ENCODE assay signal across 24 cellular contexts in genomic region chr5:93794954-93795353, GRCh38. TPM values are rescaled to one million over a fixed set of nuclear protein-coding genes. Genes with fewer than 3 reads are reported as not detected.
DNase-seq lines count a peak whose midpoint lies in the region; ATAC-seq, FAIRE-seq and TF ChIP-seq lines count a peak whose summit lies in the region.
"Had no signal": no experiment of that assay in that cellular context is flagged by ENCODE, and none has a peak within 500 bp of the region (broad histone marks: within the 10 kb centered on the region; RNA-seq: fewer than 3 reads in every experiment).

No MANE protein-coding gene starts in this region.

- DNase-seq in DMS153 treated with DMSO at 0.1 percent for 48 hours (lab: John Stamatoyannopoulos, UW; ENCODE audit: unreplicated experiment) (peak; percentile 32), GM12891 (ENCODE audit: insufficient read length, low spot score) (no peak), NCI-H82 (lab: John Stamatoyannopoulos, UW) (peak; percentile 67), hepatocyte (ENCODE audit: low spot score) (peak; percentile 12), HuH-7.5 (ENCODE audit: low spot score) (no peak)
- DNase-seq in activated CD4-positive, alpha-beta memory T cell treated with anti-CD3 and anti-CD28 coated beads for 36 hours = no peak
- DNase-seq: activated CD8-positive, alpha-beta T cell treated with anti-CD3 and anti-CD28 coated beads for 36 hours; activated naive CD4-positive, alpha-beta T cell treated with Interleukin-2 at 50 U/mL for 16 hours; activated T-cell treated with anti-CD3 and anti-CD28 coated beads, Interleukin-2, amount 50 U/mL, for 1 hour; effector CD4-positive, alpha-beta T cell; GF-D8; MV-4-11; NCI-H2227 treated with DMSO at 0.1 percent for 48 hours; SIG-M5; spleen; stimulated activated CD4-positive, alpha-beta T cell treated with anti-CD3 and anti-CD28 coated beads, Interleukin-4, amount 100 ng/mL, for 4 hours; T-helper 17 cell; upper lobe of left lung had no signal

- POLR2A ChIA-PET in activated CD4-positive, alpha-beta memory T cell treated with anti-CD3 and anti-CD28 coated beads for 36 hours (lab: Charles Lee) = no interaction called here

- CTCF ChIA-PET in activated CD4-positive, alpha-beta memory T cell treated with anti-CD3 and anti-CD28 coated beads for 36 hours (lab: Charles Lee) = no interaction called here

- no peaks in the 10 kb centered on the region for H3K27me3 Mint-ChIP-seq in activated CD4-positive, alpha-beta memory T cell treated with anti-CD3 and anti-CD28 coated beads for 36 hours
- H3K27me3 Mint-ChIP-seq: activated CD8-positive, alpha-beta T cell treated with anti-CD3 and anti-CD28 coated beads for 36 hours; T-helper 17 cell had no signal

- no peaks in the 10 kb centered on the region for H3K27me3 ChIP-seq in hepatocyte
- H3K27me3 ChIP-seq: spleen, upper lobe of left lung had no signal

- intact Hi-C loops in activated CD4-positive, alpha-beta memory T cell treated with anti-CD3 and anti-CD28 coated beads for 36 hours (cut with micrococcal nuclease) = no loop called here

- no peak for ATAC-seq in HG03378 (IDR thresholded peaks at IDR 0.05; ENCODE audit: unreplicated experiment)
- ATAC-seq: activated CD8-positive, alpha-beta T cell treated with anti-CD3 and anti-CD28 coated beads for 36 hours; GM12878; left lobe of liver; T-helper 17 cell had no signal

- no peak overlapping the region for H2AFZ ChIP-seq in hepatocyte

- FAIRE-seq in GM12891 (lab: Jason Lieb, UNC) = peak; percentile 41
- FAIRE-seq: astrocyte, GM12878 had no signal

- no peak overlapping the region for H3K27ac Mint-ChIP-seq in activated CD4-positive, alpha-beta memory T cell treated with anti-CD3 and anti-CD28 coated beads for 36 hours
- H3K27ac Mint-ChIP-seq: activated CD8-positive, alpha-beta T cell treated with anti-CD3 and anti-CD28 coated beads for 36 hours; T-helper 17 cell had no signal

- no peaks in the 10 kb centered on the region for H3K9me3 ChIP-seq in hepatocyte (ENCODE audit: low read depth)
- H3K9me3 ChIP-seq: Caco-2, HAP-1, spleen, upper lobe of left lung had no signal

- H3K4me1 ChIP-seq in hepatocyte (ENCODE audit: insufficient read depth) = peaks cover 3% of the 10 kb centered on the region
- H3K4me1 ChIP-seq: spleen had no signal

- TF ChIP-seq CTCF in hepatocyte (IDR thresholded peaks at IDR 0.05; ENCODE audit: poor library complexity) = no peak

- H3K4me3 Mint-ChIP-seq in activated CD4-positive, alpha-beta memory T cell treated with anti-CD3 and anti-CD28 coated beads for 36 hours = no peak overlapping the region
- H3K4me3 Mint-ChIP-seq: activated CD8-positive, alpha-beta T cell treated with anti-CD3 and anti-CD28 coated beads for 36 hours; T-helper 17 cell had no signal

- H3K4me2 ChIP-seq in hepatocyte = no peak overlapping the region

- H3K27ac ChIP-seq in hepatocyte = no peak overlapping the region
- H3K27ac ChIP-seq: spleen, upper lobe of left lung had no signal

- H3K9me3 Mint-ChIP-seq in activated CD4-positive, alpha-beta memory T cell treated with anti-CD3 and anti-CD28 coated beads for 36 hours = no peaks in the 10 kb centered on the region
- H3K9me3 Mint-ChIP-seq: activated CD8-positive, alpha-beta T cell treated with anti-CD3 and anti-CD28 coated beads for 36 hours had no signal

- H3K4me1 Mint-ChIP-seq in activated CD4-positive, alpha-beta memory T cell treated with anti-CD3 and anti-CD28 coated beads for 36 hours (ENCODE audit: low read depth) = no peaks in the 10 kb centered on the region

- H4K20me1 ChIP-seq in hepatocyte (ENCODE audit: insufficient read depth, poor library complexity, severe bottlenecking) = no peaks in the 10 kb centered on the region

- no peak overlapping the region for H3K4me3 ChIP-seq in hepatocyte
- H3K4me3 ChIP-seq: GM12878, HAP-1, spleen, upper lobe of left lung had no signal

- H3K36me3 Mint-ChIP-seq in activated CD4-positive, alpha-beta memory T cell treated with anti-CD3 and anti-CD28 coated beads for 36 hours = peaks cover 14% of the 10 kb centered on the region

- WGBS in hepatocyte (ENCODE audit: low lambda C conversion rate, missing lambda C conversion rate) = 90% methylated on average over 5 of the region's 5 CpGs

- H3K9me2 ChIP-seq in hepatocyte (replicated peaks; ENCODE audit: insufficient read depth) = no peaks in the 10 kb centered on the region

- TF ChIP-seq POLR2A in GM12891 (IDR thresholded peaks at IDR 0.05; ENCODE audit: low read depth, low read length) = no peak

- no peaks in the 10 kb centered on the region for H3K36me3 ChIP-seq in hepatocyte (replicated peaks; ENCODE audit: insufficient read depth, low read depth)
- H3K36me3 ChIP-seq: HAP-1 had no signal

- H3K79me2 ChIP-seq in hepatocyte = no peaks in the 10 kb centered on the region

TF ChIP-seq in GM12891, 5 proteins besides CTCF, POLR2A, EP300 and RAD21:
- no peak for TF ChIP-seq TAF1 (IDR thresholded peaks at IDR 0.05; ENCODE audit: low read depth, low read length)
- TF ChIP-seq SPI1 (IDR thresholded peaks at IDR 0.05; ENCODE audit: low read depth, low read length) = no peak
- no peak for TF ChIP-seq POLR2AphosphoS5 (IDR thresholded peaks at IDR 0.05; ENCODE audit: low read depth, low read length)
- TF ChIP-seq PAX5 (IDR thresholded peaks at IDR 0.05; ENCODE audit: insufficient read depth, low read length, severe bottlenecking) = no peak
- no peak for TF ChIP-seq POU2F2 (IDR thresholded peaks at IDR 0.05; ENCODE audit: low read depth, low read length)

RNA-seq across cellular contexts. Expression of gene POU5F2, which starts 53.6 kb away (rescaled TPM):
- 0.04 TPM for polyA plus RNA-seq in GM12891 (2012; ENCODE audit: low read depth, missing spikeins)
- total RNA-seq in hepatocyte = 1.2 and 1.3 TPM in 2 replicates
- polyA plus RNA-seq in hepatocyte = 0.05 and 0.55 TPM in 2 replicates
- total RNA-seq in activated CD4-positive, alpha-beta memory T cell treated with anti-CD3 and anti-CD28 coated beads for 36 hours = under 1 TPM; 0.27 to 0.33 TPM

Comparison
In these comparisons a context has a peak if more than half of its experiments do, and no peak if none do; other contexts are left out.
1. DNase-seq: peak in DMS153 treated with DMSO at 0.1 percent for 48 hours (single experiment), NCI-H82 (single experiment) and hepatocyte (single experiment); none in GM12891 (single experiment), activated CD4-positive, alpha-beta memory T cell treated with anti-CD3 and anti-CD28 coated beads for 36 hours (single experiment) and HuH-7.5 (single experiment).